8 cellular contexts compared by ENCODE assay signal in the genomic region with DNA sequence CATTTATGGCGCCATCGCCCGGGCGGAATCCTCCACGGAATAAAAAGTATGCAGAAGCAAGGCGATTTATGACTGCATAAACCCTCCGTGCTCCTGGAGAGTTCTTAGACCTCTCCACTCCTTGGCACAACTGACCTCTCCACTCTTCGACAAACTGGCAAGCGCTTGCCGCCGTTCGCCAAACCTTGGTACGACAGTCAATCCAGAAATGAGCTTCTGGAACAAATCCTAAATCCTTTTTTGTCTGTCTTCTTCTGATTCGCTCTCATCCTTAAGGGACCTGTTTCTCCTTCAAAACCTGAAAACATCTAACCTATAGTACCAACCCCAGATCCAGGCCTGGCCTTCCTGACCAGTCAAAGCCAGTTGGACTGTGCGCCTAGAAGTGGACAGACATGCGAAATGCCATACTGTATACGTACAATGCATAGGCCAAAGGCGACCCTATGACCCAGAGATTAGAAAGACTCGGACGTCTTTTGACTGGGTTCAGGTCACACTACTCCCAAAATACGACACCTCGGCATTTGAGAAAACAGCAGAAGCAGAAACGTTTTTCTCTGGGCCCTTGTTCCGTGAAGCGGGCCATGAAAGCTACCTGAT. TPM values are rescaled to one million over a fixed set of nuclear protein-coding genes. Genes with fewer than 3 reads are reported as not detected.
DNase-seq lines count a peak whose midpoint lies in the region; ATAC-seq and TF ChIP-seq lines count a peak whose summit lies in the region.

No MANE protein-coding gene starts in this region.

- H3K4me3 Mint-ChIP-seq in activated T-cell treated with anti-CD3 and anti-CD28 coated beads, Interleukin-2, amount 50 U/mL, for 4 hours: peak overlapping the region; percentile 92
- peak overlapping the region; percentile 90 for H3K4me3 Mint-ChIP-seq in activated naive CD8-positive, alpha-beta T cell treated with anti-CD3 and anti-CD28 coated beads for 36 hours

- peaks cover 13% of the 10 kb centered on the region for H3K9me3 Mint-ChIP-seq in activated T-cell treated with anti-CD3 and anti-CD28 coated beads, Interleukin-2, amount 50 U/mL, for 4 hours
- H3K9me3 Mint-ChIP-seq in activated naive CD8-positive, alpha-beta T cell treated with anti-CD3 and anti-CD28 coated beads for 36 hours: peaks cover 8% of the 10 kb centered on the region

- ATAC-seq in activated T-cell treated with anti-CD3 and anti-CD28 coated beads, Interleukin-2, amount 50 U/mL, for 4 hours: no peak
- ATAC-seq in HG02970 (IDR thresholded peaks at IDR 0.05; ENCODE audit: low FRiP score, unreplicated experiment): no peak

- peaks cover 4% of the 10 kb centered on the region for H3K36me3 Mint-ChIP-seq in activated T-cell treated with anti-CD3 and anti-CD28 coated beads, Interleukin-2, amount 50 U/mL, for 4 hours (ENCODE audit: insufficient read depth)
- peaks cover 9% of the 10 kb centered on the region for H3K36me3 Mint-ChIP-seq in activated naive CD8-positive, alpha-beta T cell treated with anti-CD3 and anti-CD28 coated beads for 36 hours

- in situ Hi-C loops in transverse colon (cut with MboI; ENCODE audit: low pct_ligation_motif_present in 1 of 4, low pct_unique_long_range_greater_than_20kb in 1 of 4, low sequenced_read_pairs in 3 of 4): loop anchor here in 1 of 4 donors (10.0 kb wide), 1 partner anchor 120 kb away; no protein-coding TSS in a partner anchor

- H3K4me1 ChIP-seq in transverse colon: peaks cover 0 to 17% (median 11%) of the 10 kb centered on the region in 4 donors

- peaks cover 5% of the 10 kb centered on the region for H3K27me3 Mint-ChIP-seq in activated T-cell treated with anti-CD3 and anti-CD28 coated beads, Interleukin-2, amount 50 U/mL, for 4 hours (ENCODE audit: low read depth)
- peaks cover 7% of the 10 kb centered on the region for H3K27me3 Mint-ChIP-seq in activated naive CD8-positive, alpha-beta T cell treated with anti-CD3 and anti-CD28 coated beads for 36 hours

- 37 to 71% methylated on average over 11 to 25 of the region's 25 CpGs for WGBS in transverse colon (ENCODE audit: low coverage in 1 of 2), 2 donors

- peak overlapping the region; percentile 94 for H3K27ac Mint-ChIP-seq in activated naive CD8-positive, alpha-beta T cell treated with anti-CD3 and anti-CD28 coated beads for 36 hours

- peaks cover 34% of the 10 kb centered on the region for H3K4me1 Mint-ChIP-seq in activated T-cell treated with anti-CD3 and anti-CD28 coated beads, Interleukin-2, amount 50 U/mL, for 4 hours (ENCODE audit: low read depth)
- H3K4me1 Mint-ChIP-seq in activated naive CD8-positive, alpha-beta T cell treated with anti-CD3 and anti-CD28 coated beads for 36 hours: peaks cover 36% of the 10 kb centered on the region

- no peaks in the 10 kb centered on the region for H3K27me3 ChIP-seq in kidney epithelial cell (ENCODE audit: control insufficient read depth, insufficient read depth, low read length)
- H3K27me3 ChIP-seq in transverse colon: peaks cover 9% of the 10 kb centered on the region

- TF ChIP-seq CTCF in kidney epithelial cell (IDR thresholded peaks at IDR 0.05; ENCODE audit: insufficient read depth, low read length, poor library complexity, severe bottlenecking) (no peak), transverse colon (IDR thresholded peaks at IDR 0.05) (peak in 1 of 5 experiments; percentile 6)

- H3K27ac ChIP-seq in transverse colon: peak overlapping the region; percentile 68 to 84 (median 77)

- TF ChIP-seq EP300 in transverse colon (IDR thresholded peaks at IDR 0.05; ENCODE audit: low read depth): no peak

- no peak for DNase-seq in activated T-cell treated with anti-CD3 and anti-CD28 coated beads, Interleukin-2, amount 50 U/mL, for 4 hours
- DNase-seq in activated T-cell treated with anti-CD3 and anti-CD28 coated beads, Interleukin-2, amount 50 U/mL, for 48 hours: no peak
- DNase-seq in activated naive CD8-positive, alpha-beta T cell treated with anti-CD3 and anti-CD28 coated beads for 36 hours: no peak
- DNase-seq in kidney epithelial cell (ENCODE audit: low read depth) (no peak), transverse colon (no peak), NCI-H510A treated with DMSO at 0.1 percent for 48 hours (lab: John Stamatoyannopoulos, UW) (no peak), NCI-H128 (lab: John Stamatoyannopoulos, UW; ENCODE audit: unreplicated experiment) (no peak)

- intact Hi-C loops in transverse colon (cut with DNase I; ENCODE audit: low total_unique reads): loop anchor here (10.0 kb wide), 1 partner anchor 60 kb away; a partner anchor contains a TSS

- no peak for TF ChIP-seq POLR2A in transverse colon (IDR thresholded peaks at IDR 0.05)

- H3K9me3 ChIP-seq in transverse colon: no peaks in the 10 kb centered on the region

- H3K4me3 ChIP-seq in kidney epithelial cell (ENCODE audit: low read depth, low read length) (peak overlapping the region; percentile 53), transverse colon (peak overlapping the region; percentile 54 to 61 (median 60))

- H3K36me3 ChIP-seq in kidney epithelial cell (ENCODE audit: control insufficient read depth, insufficient read depth, low read length) (no peaks in the 10 kb centered on the region), transverse colon (no peaks in the 10 kb centered on the region)

RNA-seq across cellular contexts. Expression of a gene that starts 59.4 kb away (rescaled TPM):
- 10 to 100 TPM; 54.7 to 64.4 (median 58.4) TPM for total RNA-seq in activated T-cell treated with anti-CD3 and anti-CD28 coated beads, Interleukin-2, amount 50 U/mL, for 4 hours
- total RNA-seq in activated naive CD8-positive, alpha-beta T cell treated with anti-CD3 and anti-CD28 coated beads for 36 hours: 10 to 100 TPM; 51.5 to 52.3 TPM
- total RNA-seq in kidney epithelial cell: 101 and 119 TPM in 2 replicates
- 100 to 1,000 TPM in 1 of 4 donors, 10 to 100 TPM in 3; 27.3 to 237 (median 48.9) TPM for total RNA-seq in transverse colon
